In genomic region chr6:27867051-27867940, GRCh38 we compare ENCODE assay signal across 1 cellular context.
TF ChIP-seq lines count a peak whose summit lies in the region.

No MANE protein-coding gene starts in this region.

TF ChIP-seq in K562, 482 proteins besides CTCF, POLR2A, EP300 and RAD21 (continued from another document and continues in another):
- TF ChIP-seq MGA (IDR thresholded peaks at IDR 0.05): no peak
- no peak; the same call in 1 of the 2 replicates for TF ChIP-seq SRSF1 (IDR thresholded peaks at IDR 0.05; ENCODE audit: low read depth, low read length)
- no peak; the same call in 1 of the 2 replicates for TF ChIP-seq CREB1 (IDR thresholded peaks at IDR 0.05)
- TF ChIP-seq CREB1 (CRISPR knock-in tag; IDR thresholded peaks at IDR 0.05): peak; percentile 50; the same call in 1 of the 2 replicates
- TF ChIP-seq SMAD2 (IDR thresholded peaks at IDR 0.05; ENCODE audit: low read depth, low read length): no peak
- no peak for TF ChIP-seq STAT5A (IDR thresholded peaks at IDR 0.05; ENCODE audit: borderline replicate concordance, low read length)
- TF ChIP-seq BRF1 (IDR thresholded peaks at IDR 0.05; ENCODE audit: borderline replicate concordance, extremely low read depth, insufficient read length): no peak
- no peak for TF ChIP-seq CBX3 (IDR thresholded peaks at IDR 0.05; ENCODE audit: borderline replicate concordance in 1 of 2, low read length in 2 of 2)
- TF ChIP-seq EHMT2 (IDR thresholded peaks at IDR 0.05): no peak
- TF ChIP-seq GTF2F1 (IDR thresholded peaks at IDR 0.05; ENCODE audit: low read depth, low read length): peak; percentile 93
- 0 out of 2 replicates have a peak, but pooled peaks have one; percentile 8 for TF ChIP-seq CREM (IDR thresholded peaks at IDR 0.05; ENCODE audit: low read depth)
- no peak for TF ChIP-seq SRF (CRISPR knock-in tag; IDR thresholded peaks at IDR 0.05)
- TF ChIP-seq KLF10 (CRISPR knock-in tag; IDR thresholded peaks at IDR 0.05): no peak
- 0 out of 2 replicates have a peak, but pooled peaks have one; percentile 50 for TF ChIP-seq RERE (CRISPR knock-in tag; IDR thresholded peaks at IDR 0.05; ENCODE audit: borderline replicate concordance)
- TF ChIP-seq MAFK (IDR thresholded peaks at IDR 0.05; ENCODE audit: low read length): no peak
- TF ChIP-seq ZNF79 (CRISPR knock-in tag; IDR thresholded peaks at IDR 0.05; ENCODE audit: low read depth): no peak
- TF ChIP-seq ARID4B (CRISPR knock-in tag; IDR thresholded peaks at IDR 0.05): peak; percentile 49; the same call in 1 of the 2 replicates
- TF ChIP-seq BHLHE40 (IDR thresholded peaks at IDR 0.05; ENCODE audit: low read length): no peak
- TF ChIP-seq RBFOX2 (IDR thresholded peaks at IDR 0.05; ENCODE audit: low read depth, low read length): peak; percentile 97
- 0 out of 4 replicates have a peak, but pooled peaks of 1 of the 2 experiments have one; percentile 25 for TF ChIP-seq KDM4B (IDR thresholded peaks at IDR 0.05; ENCODE audit: borderline replicate concordance in 2 of 2, low read depth in 1 of 2)
- TF ChIP-seq CREB5 (CRISPR knock-in tag; IDR thresholded peaks at IDR 0.05): no peak
- TF ChIP-seq TGIF2 (CRISPR knock-in tag; IDR thresholded peaks at IDR 0.05): 0 out of 2 replicates have a peak, but pooled peaks have one; percentile 42
- no peak for TF ChIP-seq NFATC3 (IDR thresholded peaks at IDR 0.05)
- peak; percentile 61 for TF ChIP-seq GTF2B (IDR thresholded peaks at IDR 0.05; ENCODE audit: extremely low read depth, insufficient read length)
- TF ChIP-seq TSC22D4 (tag; IDR thresholded peaks at IDR 0.05): no peak
- TF ChIP-seq DNMT1 (IDR thresholded peaks at IDR 0.05): no peak
- no peak for TF ChIP-seq TCFL5 (CRISPR knock-in tag; conservative IDR thresholded peaks at IDR 0.05)
- TF ChIP-seq EGR1 (conservative IDR thresholded peaks at IDR 0.05): no peak
- no peak for TF ChIP-seq THRB (CRISPR knock-in tag; conservative IDR thresholded peaks at IDR 0.05)
- no peak for TF ChIP-seq RBM14 (IDR thresholded peaks at IDR 0.05; ENCODE audit: borderline replicate concordance, insufficient read depth, low read depth, low read length)
- TF ChIP-seq ZNF561 (CRISPR knock-in tag; conservative IDR thresholded peaks at IDR 0.05): no peak
- no peak for TF ChIP-seq NR1H2 (CRISPR knock-in tag; IDR thresholded peaks at IDR 0.05)
- TF ChIP-seq CC2D1A (IDR thresholded peaks at IDR 0.05): no peak
